8 cellular contexts compared by ENCODE assay signal in the genomic region with DNA sequence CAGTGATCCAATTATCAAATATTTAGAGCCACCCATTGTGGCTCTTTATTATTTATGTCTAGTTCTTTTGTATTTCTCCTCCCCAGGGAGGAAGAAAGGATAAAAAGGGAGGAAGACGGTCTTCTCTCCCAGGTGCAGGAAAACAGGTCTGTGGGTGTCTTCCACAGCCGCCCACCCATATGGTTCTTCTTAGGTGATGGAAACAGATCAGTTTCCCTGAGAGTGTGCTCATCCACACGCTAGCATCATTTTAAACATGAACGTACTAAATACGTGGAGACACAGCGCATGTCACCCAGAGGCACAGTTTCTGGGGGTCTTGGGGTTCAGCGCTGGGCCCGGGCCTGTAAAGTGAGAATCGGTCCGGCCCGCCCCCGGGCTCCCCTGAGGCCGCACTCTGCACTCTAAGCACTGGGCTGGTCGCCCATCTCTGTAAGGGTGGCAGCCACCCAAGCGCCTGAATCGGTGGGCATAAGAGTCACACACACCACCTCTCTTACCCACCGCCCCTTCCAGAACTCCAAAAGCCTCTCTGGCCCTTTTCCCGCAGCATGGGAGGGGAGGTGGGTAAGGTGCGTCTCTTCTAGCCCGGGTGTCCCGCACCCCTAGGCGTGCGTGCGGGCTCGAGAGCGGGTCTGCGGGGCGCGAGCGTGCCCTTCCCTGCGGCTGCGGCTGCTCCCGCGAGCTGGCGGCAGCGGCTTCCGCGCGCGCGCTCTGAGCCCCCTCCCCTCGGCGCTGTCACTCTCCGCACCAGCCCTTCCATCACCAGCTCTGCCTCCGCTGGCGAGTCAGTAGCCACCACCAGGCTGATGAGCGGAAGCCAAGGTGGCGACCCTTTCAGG. TPM values are rescaled to one million over a fixed set of nuclear protein-coding genes. Genes with fewer than 3 reads are reported as not detected.
DNase-seq lines count a peak whose midpoint lies in the region; ATAC-seq and TF ChIP-seq lines count a peak whose summit lies in the region.

No MANE protein-coding gene starts in this region.

- H3K79me2 ChIP-seq in mammary epithelial cell (ENCODE audit: insufficient read depth, low read length) = peaks cover 15% of the 10 kb centered on the region

- CTCF ChIA-PET in mammary epithelial cell (lab: Charles Lee; ENCODE audit: low non-redundant PET) = no interaction called here

- no peaks in the 10 kb centered on the region for H3K27me3 ChIP-seq in Peyer's patch
- no peaks in the 10 kb centered on the region for H3K27me3 ChIP-seq in mammary epithelial cell (ENCODE audit: insufficient read depth, low read length)
- no peaks in the 10 kb centered on the region for H3K27me3 ChIP-seq in tibial nerve

- H3K9me3 Mint-ChIP-seq in memory B cell = peaks cover 5% of the 10 kb centered on the region

- in situ Hi-C loops in mammary epithelial cell (cut with MboI; ENCODE audit: low sequenced_read_pairs in 2 of 2) = loop anchor here (10.0 to 25.0 kb wide), 3 partner anchors 91 to 372 kb away; partner anchors contain the start of genes ERCC6L2 (in 1 of the 2) and FANCC (in 1 of the 2)

- H4K20me1 ChIP-seq in mammary epithelial cell (ENCODE audit: insufficient read depth, low read length) = no peaks in the 10 kb centered on the region

- peaks cover 1% of the 10 kb centered on the region for H3K36me3 Mint-ChIP-seq in memory B cell

- H3K4me3 ChIP-seq in Peyer's patch (peak overlapping the region; percentile 38 to 83 (median 58)), mammary epithelial cell (replicated peaks in 1 of 3; ENCODE audit: insufficient read depth in 1 of 3, low read depth in 2 of 3, low read length in 3 of 3) (peak overlapping the region in 2 of 3 experiments; percentile 48 to 61), tibial nerve (peak overlapping the region; percentile 28 to 83 (median 57))

- no peak for TF ChIP-seq EP300 in tibial nerve (IDR thresholded peaks at IDR 0.05)

- TF ChIP-seq POLR2A in Peyer's patch (IDR thresholded peaks at IDR 0.05) = no peak
- TF ChIP-seq POLR2A in tibial nerve (IDR thresholded peaks at IDR 0.05) = no peak

- peak overlapping the region; percentile 99 for H3K4me2 ChIP-seq in mammary epithelial cell (ENCODE audit: insufficient read depth, low read depth, low read length)

- dilution Hi-C loops in mammary epithelial cell (cut with HindIII; ENCODE audit: low sequenced_read_pairs) = no loop called here

- H3K4me1 Mint-ChIP-seq in memory B cell = peaks cover 9% of the 10 kb centered on the region

- H3K4me3 Mint-ChIP-seq in memory B cell = peak overlapping the region; percentile 52

- intact Hi-C loops in mammary epithelial cell (cut with micrococcal nuclease) = no loop called here

- no peak overlapping the region for H3K9ac ChIP-seq in mammary epithelial cell (ENCODE audit: insufficient read depth, low read length)

- H3K9me3 ChIP-seq in Peyer's patch = peaks cover 0 to 14% (median 0%) of the 10 kb centered on the region in 4 donors
- peaks cover 2% of the 10 kb centered on the region for H3K9me3 ChIP-seq in mammary epithelial cell (replicated peaks; ENCODE audit: insufficient read depth, low read length)
- no peaks in the 10 kb centered on the region for H3K9me3 ChIP-seq in tibial nerve

- peak overlapping the region; percentile 96 for H2AFZ ChIP-seq in mammary epithelial cell (ENCODE audit: low read depth, low read length)

- WGBS in mammary epithelial cell (ENCODE audit: low coverage, missing lambda C conversion rate) = 31% methylated on average over 31 of the region's 48 CpGs
- 11 to 47% methylated on average over 6 to 46 of the region's 48 CpGs for WGBS in tibial nerve, 2 donors

- BruUV-seq in mammary epithelial cell (replicated peaks; lab: Mats Ljungman, UMichigan) = no TSS peak

- no peak overlapping the region for H3K27ac Mint-ChIP-seq in memory B cell

- H3K27me3 Mint-ChIP-seq in memory B cell = peaks cover 20% of the 10 kb centered on the region

- ATAC-seq in memory B cell (ENCODE audit: low read depth) (peak; percentile 28), GM21390 (IDR thresholded peaks at IDR 0.05; ENCODE audit: unreplicated experiment) (no peak)

- peaks cover 0 to 24% (median 7%) of the 10 kb centered on the region in 4 donors for H3K4me1 ChIP-seq in Peyer's patch
- H3K4me1 ChIP-seq in mammary epithelial cell (ENCODE audit: insufficient read depth, low read length) = peaks cover 11% of the 10 kb centered on the region
- H3K4me1 ChIP-seq in tibial nerve = peaks cover 0 to 32% (median 11%) of the 10 kb centered on the region in 4 donors

- H3K36me3 ChIP-seq in Peyer's patch (no peaks in the 10 kb centered on the region), mammary epithelial cell (ENCODE audit: insufficient read depth, low read length) (no peaks in the 10 kb centered on the region), tibial nerve (no peaks in the 10 kb centered on the region)

- H3K27ac ChIP-seq in Peyer's patch = peak overlapping the region in 3 of 4 donors; percentile 57 to 87 (median 73)
- H3K27ac ChIP-seq in mammary epithelial cell (ENCODE audit: insufficient read depth, low read depth, low read length) = no peak overlapping the region
- peak overlapping the region in 3 of 4 donors; percentile 41 to 86 (median 66) for H3K27ac ChIP-seq in tibial nerve

- peak; percentile 16 to 84 (median 82) for DNase-seq in NCI-H1417 (lab: John Stamatoyannopoulos, UW)
- DNase-seq in NCI-H1417 treated with DMSO at 0.1 percent for 48 hours (lab: John Stamatoyannopoulos, UW) = no peak
- DNase-seq in Peyer's patch = no peak
- DNase-seq in mammary epithelial cell = no peak
- DNase-seq in memory B cell (ENCODE audit: low spot score in 2 of 2) = peak in 1 of 2 donors; percentile 27
- no peak for DNase-seq in tibial nerve (ENCODE audit: low spot score in 2 of 2)
- DNase-seq in NCI-H2107 (lab: John Stamatoyannopoulos, UW) = no peak

- TF ChIP-seq CTCF in Peyer's patch (IDR thresholded peaks at IDR 0.05) (no peak), mammary epithelial cell (conservative IDR thresholded peaks at IDR 0.05 in 1 of 2, IDR thresholded peaks at IDR 0.05 in 1 of 2; ENCODE audit: extremely low read depth in 1 of 2, insufficient read depth in 1 of 2, low read depth in 1 of 2, low read length in 2 of 2) (no peak), tibial nerve (IDR thresholded peaks at IDR 0.05) (no peak)

RNA-seq across cellular contexts. Expression of gene PTCH1, which starts 1.3 kb away (rescaled TPM):
- total RNA-seq in Peyer's patch (10 to 100 TPM; 16.5 to 71.0 (median 24.0) TPM), mammary epithelial cell (1 to 10 TPM; 5.0 to 7.0 TPM), tibial nerve (100 to 1,000 TPM in 1 of 4 donors, 10 to 100 TPM in 3; 39.0 to 173 (median 86.6) TPM)
- polyA plus RNA-seq in mammary epithelial cell = 1.7 TPM
- 9.3 TPM for polyA minus RNA-seq in mammary epithelial cell

Comparison
In these comparisons a context has a peak if more than half of its experiments do, and no peak if none do; other contexts are left out.
1. DNase-seq: peak in NCI-H1417 (3 of 3); none in NCI-H1417 treated with DMSO at 0.1 percent for 48 hours (single experiment), Peyer's patch (0 of 3), mammary epithelial cell (single experiment), tibial nerve (0 of 2) and NCI-H2107 (single experiment).
2. Peak in every context shown above with its lines, with median percentiles within 50 percentile points of each other: H3K4me3 ChIP-seq.